ENCODE assay signal across 7 cellular contexts in the genomic region with DNA sequence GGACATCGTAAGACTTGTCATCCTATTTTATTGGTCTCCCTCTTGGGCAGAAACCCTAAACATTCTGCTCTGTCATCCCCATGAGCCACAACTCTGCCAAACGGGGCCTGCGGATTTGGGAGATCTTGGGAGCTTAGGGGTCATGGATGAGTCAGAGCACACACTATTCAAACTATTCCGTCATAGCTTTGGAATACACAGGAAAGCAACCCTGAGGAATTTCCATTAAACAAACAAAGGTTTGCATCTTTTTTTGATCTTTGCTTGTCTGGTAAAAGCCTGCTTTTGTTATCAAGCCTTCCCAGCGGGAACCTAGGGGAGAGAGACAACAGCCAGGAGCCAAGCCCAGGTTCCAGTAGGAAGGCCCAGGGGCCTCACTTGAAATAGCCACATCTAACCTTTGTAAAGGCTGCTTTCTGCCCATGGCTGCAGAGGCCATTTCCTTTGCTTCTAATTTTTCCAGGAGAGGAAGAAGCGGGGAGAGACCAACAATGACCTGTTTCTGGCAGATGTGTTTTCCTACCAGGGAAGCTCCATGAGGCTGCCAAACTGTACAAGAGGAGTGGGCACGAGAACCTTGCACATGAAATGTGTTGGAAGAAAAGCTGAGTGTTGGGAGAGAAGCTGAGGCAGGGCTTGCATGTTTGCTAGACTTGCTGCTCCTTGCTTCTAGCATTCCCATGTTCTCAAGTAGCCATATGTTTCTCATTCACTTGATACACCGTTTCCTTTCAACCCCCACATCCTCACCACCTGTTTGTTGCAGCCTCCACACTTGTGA. TPM values are rescaled to one million over a fixed set of nuclear protein-coding genes. Genes with fewer than 3 reads are reported as not detected.
DNase-seq lines count a peak whose midpoint lies in the region; ATAC-seq and TF ChIP-seq lines count a peak whose summit lies in the region.
"Not testable (repeated sequence)": the region's sequence is repeated elsewhere in the genome, so short reads cannot be mapped to it uniquely, and the experiment has no call there.

No MANE protein-coding gene starts in this region.

- H3K36me3 Mint-ChIP-seq in endodermal cell (ENCODE audit: low read depth): peaks cover 56% of the 10 kb centered on the region

- H3K27me3 ChIP-seq in NT2/D1 (ENCODE audit: insufficient read depth, insufficient read length); adrenal gland; endodermal cell (ENCODE audit: control insufficient read depth, insufficient read depth, low read length, poor library complexity, severe bottlenecking); heart left ventricle: not testable (repeated sequence)

- H3K27ac ChIP-seq in adrenal gland: peak overlapping the region; percentile 37 to 92 (median 66)
- peak overlapping the region; percentile 57 for H3K27ac ChIP-seq in endodermal cell (ENCODE audit: low read depth, low read length)
- peak overlapping the region; percentile 54 to 83 (median 68) for H3K27ac ChIP-seq in heart left ventricle

- not testable (repeated sequence) for H3K4me3 ChIP-seq in NT2/D1 (ENCODE audit: insufficient read length, low read depth); adrenal gland; endodermal cell (ENCODE audit: low read length); heart left ventricle

- WGBS in adrenal gland, 4 donors: 53 to 62% (median 55%) methylated on average over 7 to 8 of the region's 8 CpGs
- 43 to 96% methylated on average over 3 to 8 of the region's 8 CpGs for WGBS in endodermal cell (ENCODE audit: insufficient coverage in 1 of 2, insufficient read length in 1 of 2), 2 experiments
- WGBS in heart left ventricle, 4 donors: 57 to 64% (median 58%) methylated on average over 7 to 8 of the region's 8 CpGs

- peak overlapping the region; percentile 90 for H3K27ac Mint-ChIP-seq in endodermal cell

- not testable (repeated sequence) for TF ChIP-seq POLR2A in adrenal gland (IDR thresholded peaks at IDR 0.05); heart left ventricle (IDR thresholded peaks at IDR 0.05)

- H3K4me1 ChIP-seq in NT2/D1 (ENCODE audit: insufficient read depth, insufficient read length) (peaks cover 13% of the 10 kb centered on the region), adrenal gland (replicated peaks in 1 of 2) (peaks cover 0 to 22% of the 10 kb centered on the region in 2 donors), heart left ventricle (peaks cover 0 to 18% (median 10%) of the 10 kb centered on the region in 12 donors)
- H3K4me1 ChIP-seq in endodermal cell (ENCODE audit: control insufficient read depth, insufficient read depth, low read length): not testable (repeated sequence)

- DNase-seq in GM04503 (ENCODE audit: low read depth): peak; percentile 35
- peak; percentile 63 for DNase-seq in NT2/D1 (ENCODE audit: low read depth, low spot score)
- DNase-seq in adrenal gland; sciatic nerve (ENCODE audit: low spot score): not testable (repeated sequence)
- DNase-seq in endodermal cell: peak; percentile 73
- DNase-seq in heart left ventricle: peak in 1 of 5 donors; percentile 5
- peak; percentile 80 to 81 for DNase-seq in lung microvascular endothelial cell (ENCODE audit: low read depth in 2 of 2)

- not testable (repeated sequence) for H3K9me3 Mint-ChIP-seq in endodermal cell

- H3K9ac ChIP-seq in NT2/D1 (ENCODE audit: insufficient read length, low read depth) (peak overlapping the region; percentile 45), endodermal cell (ENCODE audit: extremely low read depth, low read length, poor library complexity, severe bottlenecking) (peak overlapping the region; percentile 7)

- peaks cover 67% of the 10 kb centered on the region for H3K36me3 ChIP-seq in NT2/D1 (ENCODE audit: insufficient read depth, insufficient read length, low read length)
- peaks cover 0 to 32% of the 10 kb centered on the region in 2 donors for H3K36me3 ChIP-seq in adrenal gland (replicated peaks in 1 of 2)
- H3K36me3 ChIP-seq in endodermal cell (ENCODE audit: control insufficient read depth, insufficient read depth, low read length): peaks cover 49% of the 10 kb centered on the region
- H3K36me3 ChIP-seq in heart left ventricle: peaks cover 0 to 64% (median 47%) of the 10 kb centered on the region in 9 donors

- H3K9me3 ChIP-seq in NT2/D1 (ENCODE audit: insufficient read depth, low read length); adrenal gland (replicated peaks in 1 of 3); endodermal cell (ENCODE audit: control insufficient read depth, low read length); heart left ventricle: not testable (repeated sequence)

- ATAC-seq in heart left ventricle (peak; percentile 45 to 88 (median 55)), sciatic nerve (peak; percentile 91)

- H3K4me1 Mint-ChIP-seq in endodermal cell: peaks cover 36% of the 10 kb centered on the region

- not testable (repeated sequence) for H3K27me3 Mint-ChIP-seq in endodermal cell (ENCODE audit: insufficient read depth)

- intact Hi-C loops in adrenal gland (cut with DNase I); sciatic nerve (cut with DNase I): not testable (repeated sequence)
- intact Hi-C loops in heart left ventricle (cut with DNase I): loop anchor here in 5 of 10 donors (10.0 kb wide), 3 partner anchors 86 to 546 kb away; no protein-coding TSS in a partner anchor

- not testable (repeated sequence) for H3K4me3 Mint-ChIP-seq in endodermal cell

- TF ChIP-seq CTCF in adrenal gland (IDR thresholded peaks at IDR 0.05); endodermal cell (conservative IDR thresholded peaks at IDR 0.05); heart left ventricle (IDR thresholded peaks at IDR 0.05): not testable (repeated sequence)

RNA-seq across cellular contexts. Expression of gene EFCAB12, which starts 39.5 kb away (rescaled TPM):
- total RNA-seq in adrenal gland (1 to 10 TPM in 2 of 8 donors, under 1 TPM in 5, not detected in 1; 0.17 to 1.3 (median 0.41) TPM), endodermal cell (under 1 TPM; 0.33 to 0.73 TPM), heart left ventricle (under 1 TPM in 4 of 9 donors, not detected in 5; 0.09 to 0.20 (median 0.14) TPM), lung microvascular endothelial cell (under 0.01 TPM in 2 replicates), sciatic nerve (0.40 TPM)
- polyA plus RNA-seq in adrenal gland (1 to 10 TPM in 2 of 3 donors, under 1 TPM in 1; 0.37 to 3.9 (median 2.8) TPM), heart left ventricle (under 1 TPM; 0.07 to 0.11 TPM)
- polyA plus RNA-seq in endodermal cell (2013, experiment 1 of 2): 1.4 TPM
- 0.70 TPM for polyA plus RNA-seq in endodermal cell (2013, experiment 2 of 2)

RNA-seq across cellular contexts. Expression of gene MBD4, which starts 50.8 kb away (rescaled TPM):
- total RNA-seq in adrenal gland: 10 to 100 TPM in 7 of 8 donors, 1 to 10 TPM in 1; 9.9 to 32.3 (median 25.4) TPM
- 10 to 100 TPM; 13.3 to 28.9 (median 13.4) TPM for polyA plus RNA-seq in adrenal gland
- 10 to 100 TPM; 39.5 to 45.5 TPM for total RNA-seq in endodermal cell
- 44.1 TPM for polyA plus RNA-seq in endodermal cell (2013, experiment 1 of 2)
- 36.1 TPM for polyA plus RNA-seq in endodermal cell (2013, experiment 2 of 2)
- 10 to 100 TPM; 13.0 to 26.7 (median 20.6) TPM for total RNA-seq in heart left ventricle
- 10 to 100 TPM; 10.8 to 42.3 TPM for polyA plus RNA-seq in heart left ventricle
- total RNA-seq in lung microvascular endothelial cell: 16.3 and 28.8 TPM in 2 replicates
- total RNA-seq in sciatic nerve: 30.6 TPM

RNA-seq across cellular contexts. Expression of gene IFT122, which starts 51.0 kb away (rescaled TPM):
- total RNA-seq in adrenal gland: 10 to 100 TPM; 18.2 to 38.4 (median 26.7) TPM
- 10 to 100 TPM; 15.7 to 23.9 (median 23.3) TPM for polyA plus RNA-seq in adrenal gland
- total RNA-seq in endodermal cell: 10 to 100 TPM; 36.0 to 46.6 TPM
- polyA plus RNA-seq in endodermal cell (2013, experiment 1 of 2): 39.8 TPM
- polyA plus RNA-seq in endodermal cell (2013, experiment 2 of 2): 44.0 TPM
- total RNA-seq in heart left ventricle: 10 to 100 TPM; 13.1 to 34.2 (median 16.6) TPM
- 10 to 100 TPM in 1 of 2 donors, 1 to 10 TPM in 1; 7.2 to 25.2 TPM for polyA plus RNA-seq in heart left ventricle
- total RNA-seq in lung microvascular endothelial cell: 23.5 and 37.9 TPM in 2 replicates
- total RNA-seq in sciatic nerve: 49.7 TPM
